ENCODE assay signal across 9 cellular contexts in genomic region chr7:102363549-102364393, GRCh38. TPM values are rescaled to one million over a fixed set of nuclear protein-coding genes. Genes with fewer than 3 reads are reported as not detected.
DNase-seq lines count a peak whose midpoint lies in the region; ATAC-seq and TF ChIP-seq lines count a peak whose summit lies in the region.
"Not testable (repeated sequence)": the region's sequence is repeated elsewhere in the genome, so short reads cannot be mapped to it uniquely, and the experiment has no call there.
"Had no signal": no experiment of that assay in that cellular context is flagged by ENCODE, and none has a peak within 500 bp of the region (broad histone marks: within the 10 kb centered on the region; RNA-seq: fewer than 3 reads in every experiment).

No MANE protein-coding gene starts in this region.

- peak overlapping the region; percentile 70 for H3K27ac Mint-ChIP-seq in activated B cell treated with CpG ODN at 0.5 μM for 24 hours

- not testable (repeated sequence) for H3K9me3 Mint-ChIP-seq in activated B cell treated with CpG ODN at 0.5 μM for 24 hours

- ATAC-seq in HG03175 (IDR thresholded peaks at IDR 0.05; ENCODE audit: unreplicated experiment) (peak; percentile 99), activated B cell treated with CpG ODN at 0.5 μM for 24 hours (ENCODE audit: low read depth) (peak; percentile 98)

- DNase-seq in AG09319 (ENCODE audit: extremely low read depth, low read depth): peak; percentile 96
- peak; percentile 91 for DNase-seq in NCI-H2227 treated with DMSO at 0.1 percent for 48 hours (lab: John Stamatoyannopoulos, UW)
- peak; percentile 86 for DNase-seq in activated B cell treated with CpG ODN at 0.5 μM for 24 hours
- peak; percentile 96 for DNase-seq in central memory CD4-positive, alpha-beta T cell
- DNase-seq in islet precursor cell: peak; percentile 99
- peak; percentile 85 for DNase-seq in stimulated activated CD4-positive, alpha-beta T cell treated with anti-CD3 and anti-CD28 coated beads, Interleukin-12 subunit alpha, Interleukin-12 subunit beta, amount 100 ng/mL, for 4 hours

- in situ Hi-C loops in GM18951 (cut with MboI; ENCODE audit: low sequenced_read_pairs, unreplicated experiment): not testable (repeated sequence)

- TF ChIP-seq POLR2A in GM18951 (IDR thresholded peaks at IDR 0.05; ENCODE audit: extremely low read depth, insufficient read depth, insufficient read length): peak; percentile 71

- H3K4me3 Mint-ChIP-seq in activated B cell treated with CpG ODN at 0.5 μM for 24 hours: peak overlapping the region; percentile 86

- peaks cover 17% of the 10 kb centered on the region for H3K36me3 Mint-ChIP-seq in activated B cell treated with CpG ODN at 0.5 μM for 24 hours (ENCODE audit: low read depth)

- peaks cover 16% of the 10 kb centered on the region for H3K4me1 Mint-ChIP-seq in activated B cell treated with CpG ODN at 0.5 μM for 24 hours

- not testable (repeated sequence) for H3K27me3 Mint-ChIP-seq in activated B cell treated with CpG ODN at 0.5 μM for 24 hours

- POLR2A ChIA-PET in activated B cell treated with CpG ODN at 0.5 μM for 24 hours (lab: Charles Lee): interaction anchor here (0.6 to 2.5 kb wide), 8 partner anchors 56 to 1241 kb away, joined by 3 to 18 read pairs (median 5); partner anchors contain the start of genes ARMC10, FBXL13 and SH2B2

- TF ChIP-seq CTCF in AG09319 (IDR thresholded peaks at IDR 0.05; ENCODE audit: low read depth, low read length); activated B cell treated with CpG ODN at 0.5 μM for 24 hours (IDR thresholded peaks at IDR 0.05): not testable (repeated sequence)

- CTCF ChIA-PET in activated B cell treated with CpG ODN at 0.5 μM for 24 hours (lab: Charles Lee): interaction anchor here (0.7 to 1.5 kb wide), 3 partner anchors 70 to 83 kb away, joined by 3 read pairs; no protein-coding TSS in a partner anchor

- intact Hi-C loops in activated B cell treated with CpG ODN at 0.5 μM for 24 hours (cut with micrococcal nuclease): loop anchor here (1.0 to 5.0 kb wide), 4 partner anchors 34 to 1146 kb away; partner anchors contain the start of genes PLOD3, PRKRIP1 and ZNHIT1

RNA-seq across cellular contexts. Expression of gene SPDYE6, which starts 7.5 kb away (rescaled TPM):
- not detected in 2 replicates for total RNA-seq in activated B cell treated with CpG ODN at 0.5 μM for 24 hours
- total RNA-seq: activated CD8-positive, alpha-beta memory T cell treated with anti-CD3 and anti-CD28 coated beads for 36 hours had no signal

RNA-seq across cellular contexts. Expression of gene PRKRIP1, which starts 32.4 kb away (rescaled TPM):
- total RNA-seq in activated B cell treated with CpG ODN at 0.5 μM for 24 hours: 38.8 and 39.7 TPM in 2 replicates

Comparison
In these comparisons a context has a peak if more than half of its experiments do, and no peak if none do; other contexts are left out.
1. Peak in every context shown above with its lines: DNase-seq and ATAC-seq.